ENCODE assay signal across 9 cellular contexts in genomic region chr22:36162127-36163034, GRCh38. TPM values are rescaled to one million over a fixed set of nuclear protein-coding genes. Genes with fewer than 3 reads are reported as not detected.
A peak's percentile ranks its signal among the peaks of the same experiment; 100 is the strongest.
DNase-seq lines count a peak whose midpoint lies in the region; ATAC-seq, FAIRE-seq and TF ChIP-seq lines count a peak whose summit lies in the region.
"Had no signal": no experiment of that assay in that cellular context is flagged by ENCODE, and none has a peak within 500 bp of the region (broad histone marks: within the 10 kb centered on the region; RNA-seq: fewer than 3 reads in every experiment).

No MANE protein-coding gene starts in this region.

- peak overlapping the region; percentile 68 for H2AFZ ChIP-seq in GM12878 (ENCODE audit: control insufficient read depth, low read depth, low read length)

- TF ChIP-seq RAD21 in GM12878 (IDR thresholded peaks at IDR 0.05; ENCODE audit: insufficient read depth, low read depth, low read length): no peak

- no peaks in the 10 kb centered on the region for H4K20me1 ChIP-seq in GM12878 (ENCODE audit: control insufficient read depth, insufficient read depth)

- H3K4me1 ChIP-seq in GM12878 (ENCODE audit: control insufficient read depth, insufficient read depth, low read length) (peaks cover 58% of the 10 kb centered on the region), stomach (peaks cover 19 to 49% (median 30%) of the 10 kb centered on the region in 4 donors)

- peak; percentile 88 for FAIRE-seq in GM12878 (lab: Jason Lieb, UNC)

- TF ChIP-seq EP300 in GM12878 (IDR thresholded peaks at IDR 0.05; ENCODE audit: borderline replicate concordance in 1 of 2, control insufficient read depth in 1 of 2, low read depth in 2 of 2, low read length in 2 of 2) (peak; percentile 13 to 37; a peak in 3 of 4 replicates), stomach (IDR thresholded peaks at IDR 0.05) (no peak)

- H3K4me1 Mint-ChIP-seq in activated T-cell treated with anti-CD3 and anti-CD28 coated beads, Interleukin-2, amount 50 U/mL, for 24 hours (ENCODE audit: low read depth): peaks cover 97% of the 10 kb centered on the region

- DNase-seq in activated T-cell treated with anti-CD3 and anti-CD28 coated beads, Interleukin-2, amount 50 U/mL, for 24 hours: no peak
- DNase-seq in activated T-cell treated with anti-CD3 and anti-CD28 coated beads for 4 hours (no peak), KBM-7 (peak; percentile 8), GM12878 (ENCODE audit: low read depth, low spot score) (peak; percentile 70), stomach (no peak), hypothalamus (lab: John Stamatoyannopoulos, UW) (no peak)
- no peak for DNase-seq in stimulated activated CD4-positive, alpha-beta T cell treated with anti-CD3 and anti-CD28 coated beads, Interleukin-15, amount 100 ng/mL, for 24 hours
- DNase-seq: NCI-H510A treated with DMSO at 0.1 percent for 48 hours had no signal

- H3K36me3 Mint-ChIP-seq in activated T-cell treated with anti-CD3 and anti-CD28 coated beads, Interleukin-2, amount 50 U/mL, for 24 hours (ENCODE audit: low read depth): peaks cover 6% of the 10 kb centered on the region

- H3K36me3 ChIP-seq in GM12878 (ENCODE audit: control insufficient read depth in 2 of 2, insufficient read depth in 2 of 2, low read length in 1 of 2) (no peaks in the 10 kb centered on the region), stomach (no peaks in the 10 kb centered on the region)

- H3K9ac ChIP-seq in GM12878 (ENCODE audit: control insufficient read depth, insufficient read depth, low read length): peak overlapping the region; percentile 48

- ATAC-seq in GM12878 (peak; percentile 79), GM19035 (IDR thresholded peaks at IDR 0.05; ENCODE audit: unreplicated experiment) (no peak)

- peak overlapping the region; percentile 55 for H3K4me3 ChIP-seq in GM12878
- H3K4me3 ChIP-seq in stomach: no peak overlapping the region

- CTCF ChIA-PET in GM12878 (lab: Yijun Ruan, JAX): interaction anchor here (0.7 to 11.9 kb wide), 14 partner anchors 10 to 535 kb away, joined by 3 to 150 read pairs (median 6); partner anchors contain the start of gene APOL2

- H3K79me2 ChIP-seq in GM12878 (ENCODE audit: control insufficient read depth, insufficient read depth, low read length): peaks cover 32% of the 10 kb centered on the region

- no peaks in the 10 kb centered on the region for H3K27me3 ChIP-seq in GM12878 (replicated peaks in 1 of 2; ENCODE audit: control insufficient read depth in 2 of 2, insufficient read depth in 2 of 2, low read length in 1 of 2)
- H3K27me3 ChIP-seq in stomach: no peaks in the 10 kb centered on the region

- peak overlapping the region; percentile 99 for H3K4me2 ChIP-seq in GM12878 (ENCODE audit: control insufficient read depth, insufficient read depth)

- H3K27me3 Mint-ChIP-seq in activated T-cell treated with anti-CD3 and anti-CD28 coated beads, Interleukin-2, amount 50 U/mL, for 24 hours: no peaks in the 10 kb centered on the region

- POLR2A ChIA-PET in GM12878 (lab: Charles Lee): interaction anchor here (1.1 to 2.8 kb wide), 6 partner anchors 8 to 103 kb away, joined by 3 to 14 read pairs (median 4); partner anchors contain the start of gene APOL1

- no peak for TF ChIP-seq CTCF in GM12878 (IDR thresholded peaks at IDR 0.05 in 2 of 3, conservative IDR thresholded peaks at IDR 0.05 in 1 of 3; ENCODE audit: control insufficient read depth in 2 of 3, extremely low read depth in 1 of 3, insufficient read depth in 1 of 3, low read depth in 3 of 3, low read length in 3 of 3)
- no peak for TF ChIP-seq CTCF in stomach (IDR thresholded peaks at IDR 0.05)

- peak overlapping the region; percentile 80 for H3K4me3 Mint-ChIP-seq in activated T-cell treated with anti-CD3 and anti-CD28 coated beads, Interleukin-2, amount 50 U/mL, for 24 hours

- H3K9me3 ChIP-seq in GM12878 (replicated peaks; ENCODE audit: control insufficient read depth, insufficient read depth, low read length) (no peaks in the 10 kb centered on the region), stomach (no peaks in the 10 kb centered on the region)

- 4% methylated on average over 6 of the region's 6 CpGs for WGBS in GM12878 (ENCODE audit: insufficient coverage, insufficient replicate concordance, low lambda C conversion rate, missing lambda C conversion rate)
- WGBS in stomach, 5 donors: 68 to 78% (median 72%) methylated on average over 6 of the region's 6 CpGs

- no peaks in the 10 kb centered on the region for H3K9me3 Mint-ChIP-seq in activated T-cell treated with anti-CD3 and anti-CD28 coated beads, Interleukin-2, amount 50 U/mL, for 24 hours

- peak overlapping the region; percentile 91 for H3K27ac Mint-ChIP-seq in activated T-cell treated with anti-CD3 and anti-CD28 coated beads, Interleukin-2, amount 50 U/mL, for 24 hours

- intact Hi-C loops in GM12878 (cut with micrococcal nuclease; ENCODE audit: unreplicated experiment) (no loop called here), stomach (cut with DNase I; ENCODE audit: low total_unique reads) (no loop called here)

- H3K27ac ChIP-seq in GM12878 (ENCODE audit: control insufficient read depth, insufficient read depth) (peak overlapping the region; percentile 94), stomach (peak overlapping the region in 4 of 5 donors; percentile 0 to 91 (median 88))

- RAD21 ChIA-PET in GM12878 (lab: Charles Lee; ENCODE audit: unreplicated experiment): interaction anchor here (0.5 to 7.4 kb wide), 7 partner anchors 12 to 535 kb away, joined by 3 to 71 read pairs (median 4); partner anchors contain the start of gene APOL2

- TSS peak; percentile 71 for BruUV-seq in GM12878 (replicated peaks; lab: Mats Ljungman, UMichigan)

- SMC1A ChIA-PET in GM12878 (lab: Charles Lee; ENCODE audit: uncharacterized antibody, unreplicated experiment): interaction anchor here (0.9 to 10.7 kb wide), 18 partner anchors 9 to 534 kb away, joined by 3 to 154 read pairs (median 6); partner anchors contain the start of genes APOL1 and APOL2

- TF ChIP-seq POLR2A in GM12878 (IDR thresholded peaks at IDR 0.05; ENCODE audit: low read depth, low read length): no peak
- TF ChIP-seq POLR2A in stomach (IDR thresholded peaks at IDR 0.05): no peak

- in situ Hi-C loops in KBM-7 (cut with MboI; ENCODE audit: low pct_unique_long_range_greater_than_20kb, low sequenced_read_pairs) (no loop called here), GM12878 (cut with MboI) (no loop called here)

RNA-seq across cellular contexts. Expression of gene APOL3, which starts 1.8 kb away (rescaled TPM):
- 65.5 and 77.0 TPM in 2 replicates for total RNA-seq in GM12878 (2013; cell fraction: nucleolus; rRNA removed)
- total RNA-seq in GM12878 (2014; rRNA removed): 66.8 and 66.9 TPM in 2 replicates
- 51.7 and 53.4 TPM in 2 replicates for total RNA-seq in GM12878 (2014; rRNA removed; fragmentation: Illumina TruSeq; extraction: Trizol)
- 50.6 and 56.9 TPM in 2 replicates for total RNA-seq in GM12878 (2021)
- 23.9 TPM for polyA plus RNA-seq in GM12878 (2011; ENCODE audit: low read depth)
- 48.6 and 52.4 TPM in 2 replicates for polyA plus RNA-seq in GM12878 (2011; rRNA removed)
- polyA plus RNA-seq in GM12878 (2011; cell fraction: cytosol; rRNA removed): 58.4 and 58.6 TPM in 2 replicates
- polyA plus RNA-seq in GM12878 (2011; cell fraction: nucleus; rRNA removed): 53.1 and 75.8 TPM in 2 replicates
- 27.5 and 31.6 TPM in 2 replicates for polyA plus RNA-seq in GM12878 (2012)
- 62.4 and 63.1 TPM in 2 replicates for polyA plus RNA-seq in GM12878 (2014; fragmentation: Illumina TruSeq; extraction: Trizol)
- polyA plus RNA-seq in GM12878 (2014; fragmentation: Nextera tagmentation; extraction: Ambion mirVana): 10 to 100 TPM in 1 of 2 experiments, 1 to 10 TPM in 1; 6.9 to 33.7 TPM
- polyA plus RNA-seq in GM12878 (2014; rRNA removed): 42.9 and 44.5 TPM in 2 replicates
- polyA plus RNA-seq in GM12878 (2016; fragmentation: Nextera tagmentation; extraction: Ambion mirVana): 10 to 100 TPM; 21.1 to 23.3 TPM
- polyA minus RNA-seq in GM12878 (2011; rRNA and poly(A)+ RNA removed): 72.4 and 88.2 TPM in 2 replicates
- polyA minus RNA-seq in GM12878 (2011; cell fraction: cytosol; rRNA and poly(A)+ RNA removed): 19.2 and 22.1 TPM in 2 replicates
- polyA minus RNA-seq in GM12878 (2011; cell fraction: nucleus; rRNA and poly(A)+ RNA removed): 28.0 and 35.9 TPM in 2 replicates
- total RNA-seq in stomach: 10 to 100 TPM in 3 of 5 donors, 1 to 10 TPM in 1, not detected in 1; 2.9 to 29.9 (median 17.5) TPM
- 10 to 100 TPM; 12.1 to 20.1 (median 13.9) TPM for polyA plus RNA-seq in stomach

RNA-seq across cellular contexts. Expression of gene APOL4, which starts 39.2 kb away (rescaled TPM):
- total RNA-seq in GM12878 (2013; cell fraction: nucleolus; rRNA removed): not detected in 2 replicates
- total RNA-seq in GM12878 (2014; rRNA removed) (not detected in 2 replicates), GM12878 (2014; rRNA removed; fragmentation: Illumina TruSeq; extraction: Trizol) (not detected in 2 replicates), GM12878 (2021) (0.13 TPM in 1 of 2 replicates, not detected in the other), stomach (10 to 100 TPM in 1 of 5 donors, 1 to 10 TPM in 2, not detected in 2; 1.2 to 13.2 (median 3.6) TPM)
- 0.09 TPM for polyA plus RNA-seq in GM12878 (2011; ENCODE audit: low read depth)
- polyA plus RNA-seq in GM12878 (2011; rRNA removed) (not detected in 2 replicates), GM12878 (2014; fragmentation: Illumina TruSeq; extraction: Trizol) (0.13 and 0.24 TPM in 2 replicates), GM12878 (2014; fragmentation: Nextera tagmentation; extraction: Ambion mirVana) (not detected), GM12878 (2014; rRNA removed) (0.03 and 0.22 TPM in 2 replicates), GM12878 (2016; fragmentation: Nextera tagmentation; extraction: Ambion mirVana) (under 1 TPM in 1 of 2 experiments, not detected in 1; 0.19 TPM), stomach (10 to 100 TPM in 1 of 3 donors, 1 to 10 TPM in 2; 8.2 to 12.7 (median 9.7) TPM)
- not detected in 2 replicates for polyA plus RNA-seq in GM12878 (2011; cell fraction: cytosol; rRNA removed)
- polyA plus RNA-seq in GM12878 (2011; cell fraction: nucleus; rRNA removed): 0.04 and 0.09 TPM in 2 replicates
- 0.13 TPM in 1 of 2 replicates, not detected in the other for polyA plus RNA-seq in GM12878 (2012)
- 0.26 TPM in 1 of 2 replicates, not detected in the other for polyA minus RNA-seq in GM12878 (2011; rRNA and poly(A)+ RNA removed)
- polyA minus RNA-seq in GM12878 (2011; cell fraction: cytosol; rRNA and poly(A)+ RNA removed): not detected in 2 replicates
- polyA minus RNA-seq in GM12878 (2011; cell fraction: nucleus; rRNA and poly(A)+ RNA removed): not detected in 2 replicates

Comparison
In these comparisons a context has a peak if more than half of its experiments do, and no peak if none do; other contexts are left out.
1. DNase-seq: peak in KBM-7 (single experiment) and GM12878 (single experiment); none in activated T-cell treated with anti-CD3 and anti-CD28 coated beads, Interleukin-2, amount 50 U/mL, for 24 hours (single experiment), activated T-cell treated with anti-CD3 and anti-CD28 coated beads for 4 hours (single experiment), stomach (single experiment), stimulated activated CD4-positive, alpha-beta T cell treated with anti-CD3 and anti-CD28 coated beads, Interleukin-15, amount 100 ng/mL, for 24 hours (single experiment) and hypothalamus (0 of 51).